Comparison of ENCODE assay signal across 25 cellular contexts in the genomic region with DNA sequence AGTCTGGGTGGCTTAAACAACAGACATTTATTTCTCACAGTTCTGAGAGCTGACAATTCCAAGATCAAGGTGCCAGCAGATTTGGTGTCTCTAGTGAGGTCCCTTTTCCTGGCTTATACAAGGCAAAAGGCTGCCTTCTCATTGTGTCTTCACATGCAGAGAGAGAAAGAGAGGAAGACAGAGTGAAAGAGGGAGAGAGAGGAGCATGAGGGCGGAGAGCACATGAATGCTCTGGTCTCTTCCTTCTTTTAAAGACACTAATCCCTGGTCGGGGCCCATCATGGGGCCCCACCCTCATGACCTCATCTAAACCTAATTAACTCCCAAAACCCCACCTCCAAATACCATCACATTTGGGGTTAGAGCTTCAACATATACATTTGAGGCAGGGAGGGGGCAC.
A peak's percentile ranks its signal among the peaks of the same experiment; 100 is the strongest.
DNase-seq lines count a peak whose midpoint lies in the region; ATAC-seq, FAIRE-seq and TF ChIP-seq lines count a peak whose summit lies in the region.
"Had no signal": no experiment of that assay in that cellular context is flagged by ENCODE, and none has a peak within 500 bp of the region (broad histone marks: within the 10 kb centered on the region; RNA-seq: fewer than 3 reads in every experiment).

No MANE protein-coding gene starts in this region.

- H3K79me2 ChIP-seq in H9 (ENCODE audit: insufficient read depth, low read length), result no peaks in the 10 kb centered on the region
- no peaks in the 10 kb centered on the region for H3K79me2 ChIP-seq in H1 (ENCODE audit: control insufficient read depth in 1 of 2, insufficient read depth in 2 of 2, low read length in 2 of 2)
- H3K79me2 ChIP-seq in mesendoderm (ENCODE audit: control insufficient read depth, insufficient read depth, low read length), result no peaks in the 10 kb centered on the region

- H3K27ac ChIP-seq in H9 (ENCODE audit: insufficient read length, low read depth, low read length), result no peak overlapping the region
- no peak overlapping the region for H3K27ac ChIP-seq in H1 (ENCODE audit: low read depth, low read length)
- H3K27ac ChIP-seq in mesendoderm (ENCODE audit: low read depth, low read length), result no peak overlapping the region
- H3K27ac ChIP-seq in coronary artery, result no peak overlapping the region
- no peak overlapping the region for H3K27ac ChIP-seq in pancreas
- H3K27ac ChIP-seq: A549; BLaER1 treated with 17β-estradiol and CSF1 and Interleukin-3, amounts not matched to agents 10 nM and 100 nM; PC-9; SJCRH30 had no signal

- no peak for TF ChIP-seq RAD21 in H1 (IDR thresholded peaks at IDR 0.05 in 1 of 2, conservative IDR thresholded peaks at IDR 0.05 in 1 of 2; ENCODE audit: low read depth in 2 of 2, low read length in 2 of 2)

- H2AFZ ChIP-seq in H9 (ENCODE audit: low read length), result peak overlapping the region; percentile 83
- peak overlapping the region; percentile 95 for H2AFZ ChIP-seq in H1 (ENCODE audit: low read length)
- H2AFZ ChIP-seq: PC-9 had no signal

- intact Hi-C loops in Caco-2 (cut with micrococcal nuclease; ENCODE audit: unreplicated experiment) (loop anchor here (1.0 to 5.0 kb wide), 3 partner anchors 37 to 170 kb away; partner anchors contain the start of gene CCSER1), pancreas (cut with DNase I) (no loop called here)

- FAIRE-seq in H1 (lab: Jason Lieb, UNC), result no peak
- FAIRE-seq in pancreas (lab: Jason Lieb, UNC), result no peak
- FAIRE-seq: A549, GM12878, HTR-8/SVneo, K562 had no signal

- no peak overlapping the region for H4K91ac ChIP-seq in H9 (ENCODE audit: insufficient read length, low read depth, low read length)
- H4K91ac ChIP-seq in H1 (replicated peaks; ENCODE audit: insufficient read length, low read length), result no peak overlapping the region

- H3K14ac ChIP-seq in H9 (ENCODE audit: insufficient read depth, low read length), result no peak overlapping the region
- no peak overlapping the region for H3K14ac ChIP-seq in H1 (ENCODE audit: insufficient read length)

- H2BK15ac ChIP-seq in H9 (ENCODE audit: low read depth, low read length) (no peak overlapping the region), H1 (ENCODE audit: low read length) (no peak overlapping the region), mesendoderm (replicated peaks; ENCODE audit: low read depth) (no peak overlapping the region)

- TF ChIP-seq EP300 in H1 (IDR thresholded peaks at IDR 0.05; ENCODE audit: borderline replicate concordance in 1 of 2, low read depth in 2 of 2, low read length in 2 of 2), result no peak

- H3K9me3 Mint-ChIP-seq in Caco-2 (ENCODE audit: unreplicated experiment) (no peaks in the 10 kb centered on the region), H9 (no peaks in the 10 kb centered on the region)
- H3K9me3 Mint-ChIP-seq: CD4-positive, alpha-beta T cell had no signal

- H3K27me3 ChIP-seq in Caco-2 (replicated peaks; ENCODE audit: control insufficient read depth, insufficient read depth, low read length) (no peaks in the 10 kb centered on the region), H9 (ENCODE audit: insufficient read depth, low read length) (no peaks in the 10 kb centered on the region), H1 (replicated peaks in 1 of 4; ENCODE audit: control insufficient read depth in 3 of 4, extremely low read depth in 1 of 4, insufficient read depth in 3 of 4, low read length in 3 of 4) (no peaks in the 10 kb centered on the region), mesendoderm (ENCODE audit: insufficient read depth, low read length, poor library complexity) (no peaks in the 10 kb centered on the region), pancreas (no peaks in the 10 kb centered on the region)
- H3K27me3 ChIP-seq: BLaER1 treated with 17β-estradiol and CSF1 and Interleukin-3, amounts not matched to agents 10 nM and 100 nM; SJCRH30 had no signal

- CTCF ChIA-PET in Caco-2 (lab: Charles Lee), result no interaction called here
- CTCF ChIA-PET in H1 (lab: Charles Lee; ENCODE audit: partially characterized antibody), result interaction anchor here (1.2 to 1.7 kb wide), 2 partner anchors 9 to 58 kb away, joined by 3 read pairs; no protein-coding TSS in a partner anchor

- TF ChIP-seq CTCF in Caco-2 (IDR thresholded peaks at IDR 0.05; ENCODE audit: insufficient read depth in 1 of 2, low read depth in 1 of 2, low read length in 1 of 2, severe bottlenecking in 1 of 2, unreplicated experiment in 1 of 2) (no peak), H9 (conservative IDR thresholded peaks at IDR 0.05) (no peak), H1 (IDR thresholded peaks at IDR 0.05; ENCODE audit: control extremely low read depth in 1 of 3, insufficient read depth in 1 of 3, low read depth in 1 of 3, low read length in 3 of 3) (no peak), coronary artery (IDR thresholded peaks at IDR 0.05) (no peak), pancreas (IDR thresholded peaks at IDR 0.05) (no peak)

- no peak overlapping the region for H2BK20ac ChIP-seq in H9 (ENCODE audit: low read depth, low read length, poor library complexity, severe bottlenecking)
- H2BK20ac ChIP-seq in H1 (ENCODE audit: low read length), result 0 out of 2 replicates have a peak overlapping the region, but pooled peaks have one; percentile 21

- H2BK5ac ChIP-seq in H9 (ENCODE audit: insufficient read length, low read length) (no peak overlapping the region), H1 (ENCODE audit: low read depth, low read length) (no peak overlapping the region; the same call in 1 of the 2 replicates), mesendoderm (ENCODE audit: low read length) (no peak overlapping the region)

- H3K23ac ChIP-seq in H9 (ENCODE audit: insufficient read length, low read depth, low read length) (no peak overlapping the region), H1 (ENCODE audit: insufficient read length) (no peak overlapping the region), mesendoderm (ENCODE audit: low read length) (no peak overlapping the region)

- no peaks in the 10 kb centered on the region for H3K23me2 ChIP-seq in H9 (ENCODE audit: insufficient read length, low read depth, low read length, poor library complexity, severe bottlenecking)
- H3K23me2 ChIP-seq in H1 (ENCODE audit: low read depth, low read length), result no peaks in the 10 kb centered on the region

- no peak overlapping the region for H2AK5ac ChIP-seq in H9 (ENCODE audit: insufficient read length, low read length)
- no peak overlapping the region for H2AK5ac ChIP-seq in H1 (ENCODE audit: low read depth, low read length)
- no peak overlapping the region for H2AK5ac ChIP-seq in mesendoderm (ENCODE audit: low read length)

- H3K4me2 ChIP-seq in H9 (ENCODE audit: insufficient read depth, insufficient read length, low read length) (no peak overlapping the region), H1 (ENCODE audit: insufficient read depth in 1 of 2, low read depth in 2 of 2, low read length in 2 of 2) (no peak overlapping the region), mesendoderm (ENCODE audit: low read length) (no peak overlapping the region)
- H3K4me2 ChIP-seq: A549; BLaER1 treated with 17β-estradiol and CSF1 and Interleukin-3, amounts not matched to agents 10 nM and 100 nM; PC-9 had no signal

- H3K36me3 Mint-ChIP-seq in Caco-2 (ENCODE audit: insufficient read depth, unreplicated experiment) (no peaks in the 10 kb centered on the region), H9 (ENCODE audit: insufficient read depth in 1 of 3, low read depth in 3 of 3) (no peaks in the 10 kb centered on the region; a peak in 1 of 7 replicates)

- no CpG with 5 or more reads among the region's 2 CpGs for WGBS in H9 (ENCODE audit: extremely low coverage, insufficient read length, low lambda C conversion rate)
- WGBS in H1 (ENCODE audit: extremely low coverage in 1 of 2, insufficient coverage in 1 of 2, insufficient read length in 1 of 2, insufficient replicate concordance in 2 of 2, low coverage in 1 of 2, low lambda C conversion rate in 2 of 2, missing lambda C conversion rate in 1 of 2), 2 experiments, result 41% methylated on average over 2 of the region's 2 CpGs; no CpG with 5 or more reads in 1 of the 2 experiments
- WGBS in mesendoderm (ENCODE audit: extremely low coverage, insufficient coverage, low lambda C conversion rate), result no CpG with 5 or more reads among the region's 2 CpGs
- 51 to 67% methylated on average over 2 of the region's 2 CpGs for WGBS in pancreas, 2 donors

- H3K4me1 Mint-ChIP-seq in Caco-2 (ENCODE audit: low read depth, unreplicated experiment), result no peaks in the 10 kb centered on the region
- peaks cover 16 to 28% of the 10 kb centered on the region in 2 experiments for H3K4me1 Mint-ChIP-seq in H9

- H4K20me1 ChIP-seq in H9 (ENCODE audit: control insufficient read depth, insufficient read depth, insufficient read length) (no peaks in the 10 kb centered on the region), H1 (replicated peaks in 1 of 2; ENCODE audit: control insufficient read depth in 1 of 2, insufficient read depth in 2 of 2, low read length in 2 of 2) (no peaks in the 10 kb centered on the region)
- H4K20me1 ChIP-seq: BLaER1 treated with 17β-estradiol and CSF1 and Interleukin-3, amounts not matched to agents 10 nM and 100 nM had no signal

- H3K79me1 ChIP-seq in H9 (ENCODE audit: insufficient read depth, low read depth, low read length, poor library complexity, severe bottlenecking) (no peaks in the 10 kb centered on the region), H1 (ENCODE audit: low read depth, low read length) (no peaks in the 10 kb centered on the region), mesendoderm (ENCODE audit: low read length) (no peaks in the 10 kb centered on the region)

- H2BK120ac ChIP-seq in H9 (ENCODE audit: low read depth, low read length, poor library complexity, severe bottlenecking), result no peak overlapping the region
- no peak overlapping the region for H2BK120ac ChIP-seq in H1 (replicated peaks; ENCODE audit: low read depth, low read length)
- no peak overlapping the region for H2BK120ac ChIP-seq in mesendoderm (ENCODE audit: low read depth, low read length)

- H3K36me3 ChIP-seq in Caco-2 (ENCODE audit: control insufficient read depth, insufficient read depth, low read length), result no peaks in the 10 kb centered on the region
- no peaks in the 10 kb centered on the region for H3K36me3 ChIP-seq in H1 (ENCODE audit: control insufficient read depth in 2 of 4, insufficient read depth in 4 of 4, low read length in 3 of 4)
- no peaks in the 10 kb centered on the region for H3K36me3 ChIP-seq in mesendoderm (ENCODE audit: control insufficient read depth, insufficient read depth, low read length)
- H3K36me3 ChIP-seq in pancreas, result no peaks in the 10 kb centered on the region
- H3K36me3 ChIP-seq: BLaER1 treated with 17β-estradiol and CSF1 and Interleukin-3, amounts not matched to agents 10 nM and 100 nM; SJCRH30 had no signal

- H3K4me1 ChIP-seq in Caco-2 (no peaks in the 10 kb centered on the region; the same call in 1 of the 2 replicates), H9 (ENCODE audit: insufficient read depth, low read length) (no peaks in the 10 kb centered on the region; the same call in 1 of the 2 replicates), H1 (replicated peaks in 1 of 4; ENCODE audit: control insufficient read depth in 3 of 4, insufficient read depth in 4 of 4, low read length in 3 of 4) (peaks cover 0 to 9% (median 4%) of the 10 kb centered on the region in 4 experiments; a peak in 4 of 7 replicates), mesendoderm (ENCODE audit: control insufficient read depth, low read depth, low read length) (no peaks in the 10 kb centered on the region), pancreas (no peaks in the 10 kb centered on the region)
- H3K4me1 ChIP-seq: A549; BLaER1 treated with 17β-estradiol and CSF1 and Interleukin-3, amounts not matched to agents 10 nM and 100 nM; SJCRH30 had no signal

- H3K9ac ChIP-seq in H9 (ENCODE audit: extremely low read depth, insufficient read length, low read length), result no peak overlapping the region
- no peak overlapping the region for H3K9ac ChIP-seq in H1 (replicated peaks in 1 of 4; ENCODE audit: extremely low read depth in 1 of 4, low read depth in 3 of 4, low read length in 3 of 4)
- no peak overlapping the region for H3K9ac ChIP-seq in mesendoderm (ENCODE audit: low read length)
- H3K9ac ChIP-seq: BLaER1 treated with 17β-estradiol and CSF1 and Interleukin-3, amounts not matched to agents 10 nM and 100 nM had no signal

- no peak for TF ChIP-seq POLR2A in H1 (IDR thresholded peaks at IDR 0.05; ENCODE audit: control extremely low read depth in 1 of 2, low read depth in 2 of 2, low read length in 2 of 2)

- POLR2A ChIA-PET in Caco-2 (lab: Charles Lee) (no interaction called here), H1 (lab: Charles Lee; ENCODE audit: partially characterized antibody) (no interaction called here)

- H3K4me3 Mint-ChIP-seq in Caco-2 (ENCODE audit: unreplicated experiment) (no peak overlapping the region), H9 (no peak overlapping the region)
- H3K4me3 Mint-ChIP-seq: CD4-positive, alpha-beta T cell had no signal

- H2BK12ac ChIP-seq in H9 (ENCODE audit: insufficient read length, low read depth, low read length), result no peak overlapping the region
- no peak overlapping the region for H2BK12ac ChIP-seq in H1 (ENCODE audit: low read depth, low read length)

- DNase-seq in Caco-2 (peak in 1 of 2 experiments; percentile 2), H9 (no peak), H1 (ENCODE audit: low read depth in 1 of 2, low spot score in 2 of 2) (no peak), mesendoderm (peak; percentile 56), coronary artery (ENCODE audit: low spot score) (no peak), NCI-H1092 (lab: John Stamatoyannopoulos, UW) (no peak), pancreas (no peak)
- DNase-seq: AML-193; CD4-positive, alpha-beta T cell; GDM1; Kasumi-1; MV-4-11; NCI-H1694; NCI-H226; NCI-H510A; PC-9; SJCRH30 had no signal

- H3K9me3 ChIP-seq in Caco-2, result no peaks in the 10 kb centered on the region
- no peaks in the 10 kb centered on the region for H3K9me3 ChIP-seq in H9 (ENCODE audit: control insufficient read depth, low read depth, low read length)
- no peaks in the 10 kb centered on the region for H3K9me3 ChIP-seq in H1 (ENCODE audit: insufficient read depth in 2 of 2, low read depth in 1 of 2, low read length in 1 of 2)
- H3K9me3 ChIP-seq in pancreas, result no peaks in the 10 kb centered on the region
- H3K9me3 ChIP-seq: A549; BLaER1 treated with 17β-estradiol and CSF1 and Interleukin-3, amounts not matched to agents 10 nM and 100 nM; SJCRH30 had no signal

- H4K5ac ChIP-seq in H9 (ENCODE audit: insufficient read length, low read depth, low read length) (no peak overlapping the region), H1 (ENCODE audit: insufficient read length, low read depth, low read length) (no peak overlapping the region), mesendoderm (ENCODE audit: low read length) (no peak overlapping the region)

- H3K27me3 Mint-ChIP-seq in Caco-2 (ENCODE audit: insufficient read depth, unreplicated experiment) (no peaks in the 10 kb centered on the region), H9 (ENCODE audit: low read depth) (no peaks in the 10 kb centered on the region)
- H3K27me3 Mint-ChIP-seq: CD4-positive, alpha-beta T cell had no signal

- H4K8ac ChIP-seq in H9 (replicated peaks; ENCODE audit: insufficient read length, low read depth, low read length), result no peak overlapping the region
- no peak overlapping the region for H4K8ac ChIP-seq in H1 (ENCODE audit: extremely low read depth, insufficient read depth, low read length)
- no peak overlapping the region for H4K8ac ChIP-seq in mesendoderm (ENCODE audit: low read depth, low read length)

- H3K4ac ChIP-seq in H9 (ENCODE audit: low read depth, low read length) (no peak overlapping the region), H1 (replicated peaks; ENCODE audit: insufficient read length, low read depth, low read length) (no peak overlapping the region), mesendoderm (ENCODE audit: low read depth, low read length) (peak overlapping the region; percentile 10)

- no peak overlapping the region for H3K18ac ChIP-seq in H9 (ENCODE audit: insufficient read length, low read depth, low read length)
- H3K18ac ChIP-seq in H1 (ENCODE audit: extremely low read depth, low read length), result 0 out of 2 replicates have a peak overlapping the region, but pooled peaks have one; percentile 35
- H3K18ac ChIP-seq in mesendoderm (ENCODE audit: low read length), result no peak overlapping the region

- ATAC-seq in GM19324 (IDR thresholded peaks at IDR 0.05; ENCODE audit: low FRiP score, unreplicated experiment) (no peak), pancreas (no peak)
- ATAC-seq: A549, GM12878, K562, Right ventricle myocardium inferior, SK-N-SH treated with all-trans-retinoic acid at 6 μM for 48 hours had no signal

- no TSS peak for BruUV-seq in Caco-2 (replicated peaks; lab: Mats Ljungman, UMichigan)

- no peak overlapping the region for H3K56ac ChIP-seq in H9 (ENCODE audit: insufficient read length, low read depth, low read length)
- no peak overlapping the region for H3K56ac ChIP-seq in H1 (replicated peaks; ENCODE audit: insufficient read length, low read depth, low read length)
- peak overlapping the region; percentile 17 for H3K56ac ChIP-seq in mesendoderm (ENCODE audit: low read length)

- peak overlapping the region; percentile 58 for H3K27ac Mint-ChIP-seq in Caco-2 (ENCODE audit: unreplicated experiment)
- peak overlapping the region in 2 of 3 experiments; percentile 76 to 78; a peak in 3 of 7 replicates for H3K27ac Mint-ChIP-seq in H9
- H3K27ac Mint-ChIP-seq: CD4-positive, alpha-beta T cell had no signal

- H3K4me3 ChIP-seq in Caco-2 (ENCODE audit: low read depth, low read length), result no peak overlapping the region
- H3K4me3 ChIP-seq in H1 (ENCODE audit: extremely low read depth in 1 of 4, insufficient read depth in 2 of 4, low read depth in 3 of 4, low read length in 4 of 4), result no peak overlapping the region
- H3K4me3 ChIP-seq in mesendoderm (ENCODE audit: low read length), result no peak overlapping the region
- H3K4me3 ChIP-seq in coronary artery, result no peak overlapping the region
- H3K4me3 ChIP-seq in pancreas, result no peak overlapping the region
- H3K4me3 ChIP-seq: A549; BLaER1 treated with 17β-estradiol and CSF1 and Interleukin-3, amounts not matched to agents 10 nM and 100 nM; GM12878; K562; PC-9; SJCRH30 had no signal

- no peak overlapping the region for H3T11ph ChIP-seq in H9 (ENCODE audit: low read length)
